ENCODE assay signal across 20 cellular contexts in the genomic region with DNA sequence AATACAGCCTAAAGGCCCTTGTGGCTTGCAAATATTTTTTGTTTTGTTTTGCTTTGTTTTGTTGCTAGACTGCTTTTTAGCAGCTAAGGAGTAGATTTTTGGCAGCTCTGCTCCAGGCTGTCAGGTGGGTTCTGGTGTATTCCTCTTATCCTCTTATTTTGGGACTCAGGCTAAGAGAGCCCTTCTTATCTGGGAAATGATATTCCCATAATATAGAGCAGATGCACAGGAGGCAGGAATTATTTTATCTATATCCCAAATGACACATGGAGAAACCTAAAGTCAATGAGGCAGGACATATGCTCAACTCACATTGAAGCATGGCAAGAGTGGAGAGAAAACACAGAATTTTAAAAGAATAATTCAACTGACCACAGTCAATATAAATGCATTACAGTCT.
A peak's percentile ranks its signal among the peaks of the same experiment; 100 is the strongest.
DNase-seq lines count a peak whose midpoint lies in the region; ATAC-seq and TF ChIP-seq lines count a peak whose summit lies in the region.
"Had no signal": no experiment of that assay in that cellular context is flagged by ENCODE, and none has a peak within 500 bp of the region (broad histone marks: within the 10 kb centered on the region; RNA-seq: fewer than 3 reads in every experiment).

No MANE protein-coding gene starts in this region.

- H3K27ac ChIP-seq in SK-N-SH (ENCODE audit: low read depth in 2 of 2, low read length in 1 of 2) (no peak overlapping the region), HUES64 (ENCODE audit: low read depth, low read length) (peak overlapping the region; percentile 96; the same call in 1 of the 2 replicates), heart left ventricle (no peak overlapping the region)
- H3K27ac ChIP-seq: 22Rv1, BLaER1, C4-2B had no signal

- no peaks in the 10 kb centered on the region for H4K20me1 ChIP-seq in SK-N-SH (ENCODE audit: insufficient read depth)
- H4K20me1 ChIP-seq: BLaER1 had no signal

- peak; percentile 14 for DNase-seq in SK-N-SH
- DNase-seq in heart left ventricle: no peak
- DNase-seq in HAP-1 (ENCODE audit: low spot score in 2 of 2): no peak
- DNase-seq: Caco-2; CD4-positive, CD25-positive, alpha-beta regulatory T cell; CD8-positive, alpha-beta T cell; DMS79; EL; GF-D8; GOT3; H7; HFFc6 had no signal

- no peak overlapping the region for H2AFZ ChIP-seq in SK-N-SH (ENCODE audit: low read depth)

- no peaks in the 10 kb centered on the region for H3K9me3 ChIP-seq in SK-N-SH
- 0 out of 2 replicates have a peak, but pooled peaks cover 6% of the 10 kb centered on the region for H3K9me3 ChIP-seq in HUES64 (ENCODE audit: insufficient read depth, low read depth, low read length)
- H3K9me3 ChIP-seq in iPS-15b (ENCODE audit: control insufficient read depth, insufficient read depth, low read length): no peaks in the 10 kb centered on the region
- H3K9me3 ChIP-seq in heart left ventricle: no peaks in the 10 kb centered on the region
- H3K9me3 ChIP-seq in HAP-1: no peaks in the 10 kb centered on the region
- H3K9me3 ChIP-seq: BLaER1, Caco-2 had no signal

- H3K27me3 ChIP-seq in SK-N-SH (ENCODE audit: insufficient read depth) (no peaks in the 10 kb centered on the region), HUES64 (ENCODE audit: insufficient read depth, low read length) (no peaks in the 10 kb centered on the region), iPS-15b (ENCODE audit: control insufficient read depth, insufficient read depth, low read length) (no peaks in the 10 kb centered on the region), heart left ventricle (no peaks in the 10 kb centered on the region), HAP-1 (ENCODE audit: low read depth) (no peaks in the 10 kb centered on the region)
- H3K27me3 ChIP-seq: BLaER1 had no signal

- CTCF ChIA-PET in SK-N-SH (lab: Yijun Ruan, JAX): interaction anchor here (1.3 to 1.9 kb wide), 3 partner anchors 15 to 631 kb away, joined by 3 to 5 read pairs (median 5); no protein-coding TSS in a partner anchor

- no peak for TF ChIP-seq POLR2A in heart left ventricle (IDR thresholded peaks at IDR 0.05)

- H3K9me2 ChIP-seq in SK-N-SH: no peaks in the 10 kb centered on the region

- peak in 1 of 2 experiments; percentile 56; a peak in 1 of 4 replicates for TF ChIP-seq EP300 in SK-N-SH (IDR thresholded peaks at IDR 0.05; ENCODE audit: borderline replicate concordance in 1 of 2, low read depth in 1 of 2, low read length in 1 of 2)

- intact Hi-C loops in heart left ventricle (cut with DNase I): no loop called here

- ATAC-seq in SK-N-SH treated with all-trans-retinoic acid at 6 μM for 48 hours: no peak
- no peak for ATAC-seq in GM21723 (IDR thresholded peaks at IDR 0.05; ENCODE audit: unreplicated experiment)
- no peak for ATAC-seq in heart left ventricle
- ATAC-seq in GM21717 (IDR thresholded peaks at IDR 0.05; ENCODE audit: unreplicated experiment): no peak
- ATAC-seq: CD8-positive, alpha-beta T cell had no signal

- POLR2A ChIA-PET in SK-N-SH (lab: Yijun Ruan, JAX): no interaction called here

- H3K4me1 ChIP-seq in SK-N-SH (ENCODE audit: control insufficient read depth in 1 of 2, insufficient read depth in 2 of 2, low read depth in 1 of 2, low read length in 1 of 2) (no peaks in the 10 kb centered on the region; a peak in 1 of 4 replicates), HUES64 (ENCODE audit: insufficient read depth, low read length) (peaks cover 56% of the 10 kb centered on the region), iPS-15b (ENCODE audit: control insufficient read depth, insufficient read depth, low read length) (peaks cover 29% of the 10 kb centered on the region), heart left ventricle (no peaks in the 10 kb centered on the region), HAP-1 (peaks cover 18% of the 10 kb centered on the region)
- H3K4me1 ChIP-seq: BLaER1, Caco-2 had no signal

- H3K4me3 ChIP-seq in SK-N-SH (ENCODE audit: low read depth in 2 of 2, low read length in 1 of 2): no peak overlapping the region
- H3K4me3 ChIP-seq in HUES64 (ENCODE audit: low read length): no peak overlapping the region
- H3K4me3 ChIP-seq in iPS-15b (ENCODE audit: low read depth, low read length): no peak overlapping the region
- no peak overlapping the region for H3K4me3 ChIP-seq in heart left ventricle
- no peak overlapping the region for H3K4me3 ChIP-seq in HAP-1
- H3K4me3 ChIP-seq: BLaER1 had no signal

- no peaks in the 10 kb centered on the region for H3F3A ChIP-seq in SK-N-SH (replicated peaks; ENCODE audit: insufficient read depth)

- no peak for TF ChIP-seq RAD21 in SK-N-SH (IDR thresholded peaks at IDR 0.05; ENCODE audit: low read length)

- no peak overlapping the region for H3K4me2 ChIP-seq in SK-N-SH
- H3K4me2 ChIP-seq: BLaER1 had no signal

- in situ Hi-C loops in HAP-1 (cut with MboI; ENCODE audit: low sequenced_read_pairs): no loop called here

- no peaks in the 10 kb centered on the region for H3K79me2 ChIP-seq in SK-N-SH (ENCODE audit: insufficient read depth)

- TF ChIP-seq CTCF in SK-N-SH (IDR thresholded peaks at IDR 0.05) (no peak), heart left ventricle (IDR thresholded peaks at IDR 0.05) (no peak)

- H3K36me3 ChIP-seq in SK-N-SH (replicated peaks in 1 of 2; ENCODE audit: control insufficient read depth in 1 of 2, insufficient read depth in 2 of 2, low read length in 1 of 2) (no peaks in the 10 kb centered on the region), HUES64 (ENCODE audit: insufficient read depth, low read length) (no peaks in the 10 kb centered on the region), iPS-15b (ENCODE audit: control insufficient read depth, insufficient read depth, low read length) (no peaks in the 10 kb centered on the region), heart left ventricle (no peaks in the 10 kb centered on the region), HAP-1 (replicated peaks) (no peaks in the 10 kb centered on the region; the same call in 1 of the 2 replicates)
- H3K36me3 ChIP-seq: BLaER1 had no signal

- H3K9ac ChIP-seq in SK-N-SH: no peak overlapping the region
- H3K9ac ChIP-seq in HUES64 (ENCODE audit: low read depth, low read length): 0 out of 2 replicates have a peak overlapping the region, but pooled peaks have one; percentile 21
- peak overlapping the region; percentile 14 for H3K9ac ChIP-seq in iPS-15b (ENCODE audit: low read depth, low read length)
- H3K9ac ChIP-seq: BLaER1 had no signal

TF ChIP-seq in SK-N-SH, 30 proteins besides CTCF, POLR2A, EP300 and RAD21:
- TF ChIP-seq SIN3A (IDR thresholded peaks at IDR 0.05; ENCODE audit: borderline replicate concordance, low read depth, low read length): no peak
- peak; percentile 75 for TF ChIP-seq GATA2 (CRISPR knock-in tag; IDR thresholded peaks at IDR 0.05)
TF ChIP-seq in SK-N-SH: peak in this region for 1.

TF ChIP-seq in SK-N-SH treated with all-trans-retinoic acid at 6 μM for 48 hours, 23 proteins besides CTCF, POLR2A, EP300 and RAD21:
- no peak for TF ChIP-seq GLIS3 (CRISPR knock-in tag; IDR thresholded peaks at IDR 0.05)
- no peak for TF ChIP-seq ZC3H10 (CRISPR knock-in tag; IDR thresholded peaks at IDR 0.05)
- no peak for TF ChIP-seq RARB (CRISPR knock-in tag; IDR thresholded peaks at IDR 0.05)
- no peak for TF ChIP-seq CSRNP3 (CRISPR knock-in tag; IDR thresholded peaks at IDR 0.05)
- TF ChIP-seq CSDC2 (CRISPR knock-in tag; IDR thresholded peaks at IDR 0.05): no peak
- TF ChIP-seq ZFP30 (CRISPR knock-in tag; IDR thresholded peaks at IDR 0.05): no peak
- TF ChIP-seq ZNF8 (CRISPR knock-in tag; IDR thresholded peaks at IDR 0.05): no peak
- no peak for TF ChIP-seq ARNTL (CRISPR knock-in tag; IDR thresholded peaks at IDR 0.05; ENCODE audit: borderline replicate concordance, low read depth)
- no peak for TF ChIP-seq BACH2 (CRISPR knock-in tag; IDR thresholded peaks at IDR 0.05; ENCODE audit: borderline replicate concordance)
